In genomic region chr2:136246086-136246669, GRCh38 we compare ENCODE assay signal across 9 cellular contexts.
DNase-seq lines count a peak whose midpoint lies in the region; ATAC-seq and TF ChIP-seq lines count a peak whose summit lies in the region.
"Had no signal": no experiment of that assay in that cellular context is flagged by ENCODE, and none has a peak within 500 bp of the region (broad histone marks: within the 10 kb centered on the region; RNA-seq: fewer than 3 reads in every experiment).

No MANE protein-coding gene starts in this region.

- no peaks in the 10 kb centered on the region for H3K36me3 Mint-ChIP-seq in activated naive CD4-positive, alpha-beta T cell treated with anti-CD3 and anti-CD28 coated beads for 36 hours (ENCODE audit: low read depth)
- H3K36me3 Mint-ChIP-seq in activated CD8-positive, alpha-beta memory T cell treated with anti-CD3 and anti-CD28 coated beads, Interleukin-2, amount 10 ng/mL, durations not matched to agents 7 days and 5 days, result no peaks in the 10 kb centered on the region
- H3K36me3 Mint-ChIP-seq in effector memory CD8-positive, alpha-beta T cell (ENCODE audit: insufficient read depth), result no peaks in the 10 kb centered on the region

- no peaks in the 10 kb centered on the region for H3K9me3 Mint-ChIP-seq in activated naive CD4-positive, alpha-beta T cell treated with anti-CD3 and anti-CD28 coated beads for 36 hours
- H3K9me3 Mint-ChIP-seq in activated CD8-positive, alpha-beta memory T cell treated with anti-CD3 and anti-CD28 coated beads, Interleukin-2, amount 10 ng/mL, durations not matched to agents 7 days and 5 days (ENCODE audit: low read depth), result no peaks in the 10 kb centered on the region
- no peaks in the 10 kb centered on the region for H3K9me3 Mint-ChIP-seq in effector memory CD8-positive, alpha-beta T cell

- H2AFZ ChIP-seq in ACC112 (ENCODE audit: low read length, unreplicated experiment) (peak overlapping the region; percentile 32), parathyroid adenoma (peak overlapping the region; percentile 42)

- H3K4me1 Mint-ChIP-seq in activated naive CD4-positive, alpha-beta T cell treated with anti-CD3 and anti-CD28 coated beads for 36 hours (ENCODE audit: low read depth), result peaks cover 14% of the 10 kb centered on the region
- peaks cover 29% of the 10 kb centered on the region for H3K4me1 Mint-ChIP-seq in activated CD8-positive, alpha-beta memory T cell treated with anti-CD3 and anti-CD28 coated beads, Interleukin-2, amount 10 ng/mL, durations not matched to agents 7 days and 5 days
- H3K4me1 Mint-ChIP-seq in effector memory CD8-positive, alpha-beta T cell (ENCODE audit: low read depth in 2 of 2), result peaks cover 25 to 36% of the 10 kb centered on the region in 2 donors

- H3K27ac Mint-ChIP-seq in activated naive CD4-positive, alpha-beta T cell treated with anti-CD3 and anti-CD28 coated beads for 36 hours, result no peak overlapping the region
- H3K27ac Mint-ChIP-seq in activated CD8-positive, alpha-beta memory T cell treated with anti-CD3 and anti-CD28 coated beads, Interleukin-2, amount 10 ng/mL, durations not matched to agents 7 days and 5 days, result no peak overlapping the region
- no peak overlapping the region for H3K27ac Mint-ChIP-seq in effector memory CD8-positive, alpha-beta T cell

- DNase-seq in MV-4-11 (lab: John Stamatoyannopoulos, UW), result peak; percentile 86
- peak; percentile 66 for DNase-seq in fibroblast of the aortic adventitia (ENCODE audit: low read depth)
- no peak for DNase-seq in activated naive CD4-positive, alpha-beta T cell treated with anti-CD3 and anti-CD28 coated beads for 36 hours
- DNase-seq in activated CD8-positive, alpha-beta memory T cell treated with anti-CD3 and anti-CD28 coated beads, Interleukin-2, amount 10 ng/mL, durations not matched to agents 7 days and 5 days, result no peak
- no peak for DNase-seq in effector memory CD8-positive, alpha-beta T cell

- H3K27me3 ChIP-seq in ACC112 (ENCODE audit: insufficient read depth, low read length) (no peaks in the 10 kb centered on the region), parathyroid adenoma (ENCODE audit: control insufficient read depth, insufficient read depth, low read length) (no peaks in the 10 kb centered on the region)

- H3K9me3 ChIP-seq in parathyroid adenoma (ENCODE audit: control insufficient read depth, low read length), result no peaks in the 10 kb centered on the region

- H3K79me2 ChIP-seq in ACC112 (ENCODE audit: control insufficient read depth, insufficient read depth, low read length, unreplicated experiment) (no peaks in the 10 kb centered on the region), parathyroid adenoma (no peaks in the 10 kb centered on the region)

- no peak overlapping the region for H3K4me3 Mint-ChIP-seq in activated naive CD4-positive, alpha-beta T cell treated with anti-CD3 and anti-CD28 coated beads for 36 hours
- H3K4me3 Mint-ChIP-seq in activated CD8-positive, alpha-beta memory T cell treated with anti-CD3 and anti-CD28 coated beads, Interleukin-2, amount 10 ng/mL, durations not matched to agents 7 days and 5 days, result no peak overlapping the region
- no peak overlapping the region for H3K4me3 Mint-ChIP-seq in effector memory CD8-positive, alpha-beta T cell

- no peak overlapping the region for H3K9ac ChIP-seq in parathyroid adenoma

- intact Hi-C loops in activated naive CD4-positive, alpha-beta T cell treated with anti-CD3 and anti-CD28 coated beads for 36 hours (cut with micrococcal nuclease), result no loop called here

- H3K27me3 Mint-ChIP-seq in activated naive CD4-positive, alpha-beta T cell treated with anti-CD3 and anti-CD28 coated beads for 36 hours (ENCODE audit: low read depth), result no peaks in the 10 kb centered on the region
- no peaks in the 10 kb centered on the region for H3K27me3 Mint-ChIP-seq in activated CD8-positive, alpha-beta memory T cell treated with anti-CD3 and anti-CD28 coated beads, Interleukin-2, amount 10 ng/mL, durations not matched to agents 7 days and 5 days
- H3K27me3 Mint-ChIP-seq in effector memory CD8-positive, alpha-beta T cell, result no peaks in the 10 kb centered on the region

- H3K4me1 ChIP-seq in ACC112 (ENCODE audit: control insufficient read depth, insufficient read depth, low read length, unreplicated experiment), result peaks cover 10% of the 10 kb centered on the region
- H3K4me1 ChIP-seq in parathyroid adenoma, result no peaks in the 10 kb centered on the region

- peak overlapping the region; percentile 57 for H3K4me2 ChIP-seq in parathyroid adenoma (ENCODE audit: low read length)

- ATAC-seq in GM21576 (IDR thresholded peaks at IDR 0.05; ENCODE audit: unreplicated experiment), result peak; percentile 84
- ATAC-seq in activated CD8-positive, alpha-beta memory T cell treated with anti-CD3 and anti-CD28 coated beads, Interleukin-2, amount 10 ng/mL, durations not matched to agents 7 days and 5 days, result no peak
- no peak for ATAC-seq in effector memory CD8-positive, alpha-beta T cell (replicated peaks)

- CTCF ChIA-PET in activated naive CD4-positive, alpha-beta T cell treated with anti-CD3 and anti-CD28 coated beads for 36 hours (lab: Charles Lee), result interaction anchor here (0.7 kb wide), 2 partner anchors 11 to 14 kb away, joined by 3 to 5 read pairs; no protein-coding TSS in a partner anchor
- CTCF ChIA-PET in activated CD8-positive, alpha-beta memory T cell treated with anti-CD3 and anti-CD28 coated beads, Interleukin-2, amount 10 ng/mL, durations not matched to agents 7 days and 5 days (lab: Charles Lee), result no interaction called here

- H3K36me3 ChIP-seq in ACC112 (ENCODE audit: insufficient read depth, low read length), result no peaks in the 10 kb centered on the region
- H3K36me3 ChIP-seq in parathyroid adenoma (ENCODE audit: control insufficient read depth, insufficient read depth, low read length), result no peaks in the 10 kb centered on the region

- no peak overlapping the region for H3K27ac ChIP-seq in ACC112 (ENCODE audit: low read depth, low read length)
- H3K27ac ChIP-seq in parathyroid adenoma, result no peak overlapping the region
- H3K27ac ChIP-seq: C4-2B had no signal

- TF ChIP-seq CTCF in fibroblast of the aortic adventitia (IDR thresholded peaks at IDR 0.05; ENCODE audit: insufficient read depth, low read length) (no peak), parathyroid adenoma (IDR thresholded peaks at IDR 0.05) (no peak)

- H3K4me3 ChIP-seq in ACC112 (ENCODE audit: low read depth, low read length), result no peak overlapping the region
- no peak overlapping the region for H3K4me3 ChIP-seq in fibroblast of the aortic adventitia (ENCODE audit: low read depth, low read length)
- no peak overlapping the region for H3K4me3 ChIP-seq in parathyroid adenoma (ENCODE audit: low read depth, low read length)

Comparison
In these comparisons a context has a peak if more than half of its experiments do, and no peak if none do; other contexts are left out.
1. DNase-seq: peak in MV-4-11 (single experiment) and fibroblast of the aortic adventitia (single experiment); none in activated naive CD4-positive, alpha-beta T cell treated with anti-CD3 and anti-CD28 coated beads for 36 hours (single experiment), activated CD8-positive, alpha-beta memory T cell treated with anti-CD3 and anti-CD28 coated beads, Interleukin-2, amount 10 ng/mL, durations not matched to agents 7 days and 5 days (single experiment) and effector memory CD8-positive, alpha-beta T cell (0 of 3).